8 cellular contexts compared by ENCODE assay signal in genomic region chr14:76267322-76268012, GRCh38.
DNase-seq lines count a peak whose midpoint lies in the region; ATAC-seq and TF ChIP-seq lines count a peak whose summit lies in the region.
"Had no signal": no experiment of that assay in that cellular context is flagged by ENCODE, and none has a peak within 500 bp of the region (broad histone marks: within the 10 kb centered on the region; RNA-seq: fewer than 3 reads in every experiment).

No MANE protein-coding gene starts in this region.

- no peaks in the 10 kb centered on the region for H3K4me1 Mint-ChIP-seq in T-helper 17 cell

- peak in 1 of 6 experiments; percentile 21 for TF ChIP-seq CTCF in Peyer's patch (IDR thresholded peaks at IDR 0.05)
- peak; percentile 18 for TF ChIP-seq CTCF in fibroblast of mammary gland (conservative IDR thresholded peaks at IDR 0.05; ENCODE audit: control insufficient read depth, insufficient read depth, low read depth, low read length)
- no peak for TF ChIP-seq CTCF in uterus (IDR thresholded peaks at IDR 0.05)

- H3K27ac ChIP-seq in Peyer's patch (no peak overlapping the region), uterus (peak overlapping the region in 1 of 2 donors; percentile 61)
- H3K27ac ChIP-seq: SK-N-MC had no signal

- peaks cover 40% of the 10 kb centered on the region for H3K27me3 Mint-ChIP-seq in T-helper 17 cell

- no peak overlapping the region for H3K4me3 Mint-ChIP-seq in T-helper 17 cell

- no peaks in the 10 kb centered on the region for H3K9me3 ChIP-seq in Peyer's patch
- H3K9me3 ChIP-seq in uterus, result no peaks in the 10 kb centered on the region
- H3K9me3 ChIP-seq in T-helper 17 cell (ENCODE audit: control insufficient read depth, low read length, poor library complexity, severe bottlenecking), result no peaks in the 10 kb centered on the region

- H3K36me3 Mint-ChIP-seq in T-helper 17 cell (ENCODE audit: low read depth), result peaks cover 4% of the 10 kb centered on the region

- DNase-seq in Peyer's patch (peak in 2 of 3 donors; percentile 48 to 60), fibroblast of mammary gland (ENCODE audit: low read depth) (peak; percentile 42), myocyte (ENCODE audit: low read depth) (peak; percentile 67), uterus (peak; percentile 29 to 73), T-helper 9 cell (no peak), T-helper 17 cell (no peak)

- TF ChIP-seq POLR2A in Peyer's patch (IDR thresholded peaks at IDR 0.05), result no peak
- no peak for TF ChIP-seq POLR2A in uterus (IDR thresholded peaks at IDR 0.05)

- H3K4me3 ChIP-seq in GM08714 (ENCODE audit: low read length) (peak overlapping the region; percentile 27; the same call in 1 of the 2 replicates), Peyer's patch (peak overlapping the region; percentile 22 to 45 (median 24)), fibroblast of mammary gland (ENCODE audit: control insufficient read depth, low read depth, low read length) (peak overlapping the region; percentile 34), uterus (peak overlapping the region; percentile 34 to 41)
- H3K4me3 ChIP-seq: SK-N-MC had no signal

- ATAC-seq in T-helper 17 cell, result no peak

- H3K4me1 ChIP-seq in Peyer's patch, result no peaks in the 10 kb centered on the region
- H3K4me1 ChIP-seq in uterus, result no peaks in the 10 kb centered on the region

- H3K27ac Mint-ChIP-seq in T-helper 17 cell, result no peak overlapping the region

- H3K36me3 ChIP-seq in Peyer's patch, result no peaks in the 10 kb centered on the region
- no peaks in the 10 kb centered on the region for H3K36me3 ChIP-seq in uterus

- intact Hi-C loops in uterus (cut with DNase I; ENCODE audit: low total_unique reads), result no loop called here

- H3K27me3 ChIP-seq in Peyer's patch, result no peaks in the 10 kb centered on the region
- no peaks in the 10 kb centered on the region for H3K27me3 ChIP-seq in uterus

Comparison
In these comparisons a context has a peak if more than half of its experiments do, and no peak if none do; other contexts are left out.
1. DNase-seq: peak in Peyer's patch (2 of 3), fibroblast of mammary gland (single experiment), myocyte (single experiment) and uterus (2 of 2); none in T-helper 9 cell (single experiment) and T-helper 17 cell (0 of 3).
2. Peak in every context shown above with its lines, with median percentiles within 50 percentile points of each other: H3K4me3 ChIP-seq.